37 cellular contexts compared by ENCODE assay signal in the genomic region with DNA sequence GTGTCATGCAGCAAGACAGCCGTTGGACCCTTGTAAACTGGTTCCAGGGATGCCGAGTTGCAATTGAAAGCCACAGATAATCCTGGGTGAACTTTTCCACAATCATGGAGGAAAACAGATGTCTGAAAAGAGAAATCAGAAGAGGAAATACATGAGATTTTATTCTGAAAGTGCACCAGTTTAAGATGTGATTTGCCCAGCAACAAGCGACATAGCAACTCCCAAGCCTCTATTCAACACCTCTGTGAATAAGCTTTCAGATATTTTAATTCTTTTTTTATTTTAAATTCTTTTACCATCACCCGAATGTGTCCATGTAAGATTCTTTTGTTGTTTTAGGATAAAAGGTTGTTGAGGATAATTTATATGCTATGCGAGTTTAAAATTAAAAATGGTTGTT. TPM values are rescaled to one million over a fixed set of nuclear protein-coding genes. Genes with fewer than 3 reads are reported as not detected.
"Had no signal": no experiment of that assay in that cellular context is flagged by ENCODE, and none has a peak within 500 bp of the region (broad histone marks: within the 10 kb centered on the region; RNA-seq: fewer than 3 reads in every experiment).

No MANE protein-coding gene starts in this region.

- FAIRE-seq: endometrium, endothelial cell of umbilical vein had no signal

- H3K36me3 Mint-ChIP-seq: activated naive CD4-positive, alpha-beta T cell treated with anti-CD3 and anti-CD28 coated beads, Interleukin-2, amount 50 U/mL, for 24 hours; activated naive CD8-positive, alpha-beta T cell treated with anti-CD3 and anti-CD28 coated beads for 36 hours; brain had no signal

- ATAC-seq: activated CD4-positive, CD25-positive, alpha-beta regulatory T cell treated with anti-CD3 and anti-CD28 coated beads, Interleukin-2, amount 50 U/mL, for 24 hours; activated naive CD8-positive, alpha-beta T cell treated with anti-CD3 and anti-CD28 coated beads, Interleukin-2, amount 50 U/mL, for 24 hours; gastroesophageal sphincter; heart right ventricle; T-helper 17 cell had no signal

- H3K4me1 Mint-ChIP-seq: activated T-helper 17 cell treated with anti-CD3 and anti-CD28 coated beads, Interleukin-2, amount 50 U/mL, for 72 hours; brain had no signal

- H3K36me3 ChIP-seq: adrenal gland, ascending aorta, breast epithelium, cardiac muscle cell, colonic mucosa, esophagus squamous epithelium, gastroesophageal sphincter, heart right ventricle, WERI-Rb-1 had no signal

- H3K27me3 Mint-ChIP-seq: activated B cell treated with CpG ODN at 0.5 μM for 24 hours had no signal

- H3K4me3 Mint-ChIP-seq: activated B cell treated with CpG ODN at 0.5 μM for 24 hours; activated CD8-positive, alpha-beta T cell treated with anti-CD3 and anti-CD28 coated beads for 36 hours; activated naive CD4-positive, alpha-beta T cell treated with anti-CD3 and anti-CD28 coated beads, Interleukin-2, amount 50 U/mL, for 24 hours; activated naive CD8-positive, alpha-beta T cell treated with anti-CD3 and anti-CD28 coated beads for 36 hours; activated naive CD8-positive, alpha-beta T cell treated with anti-CD3 and anti-CD28 coated beads, Interleukin-2, amount 50 U/mL, for 24 hours; activated T-cell treated with anti-CD3 and anti-CD28 coated beads, Interleukin-2, amount 50 U/mL, for 4 hours; activated T-helper 17 cell treated with anti-CD3 and anti-CD28 coated beads, Interleukin-2, amount 50 U/mL, for 72 hours; brain; T-helper 17 cell; T-helper 2 cell treated with Interferon-gamma antibody and Interleukin-4, amounts not matched to agents 5 μg/mL and 100 μg/mL, for 36 hours had no signal

- H3K27me3 ChIP-seq: adrenal gland, ascending aorta, breast epithelium, cardiac muscle cell, colonic mucosa, esophagus squamous epithelium, heart right ventricle had no signal

- H3K27ac ChIP-seq: adrenal gland, ascending aorta, breast epithelium, cardiac muscle cell, colonic mucosa, epithelial cell of prostate, esophagus squamous epithelium, gastroesophageal sphincter, heart right ventricle, WERI-Rb-1 had no signal

- H3K27ac Mint-ChIP-seq: activated B cell treated with CpG ODN at 0.5 μM for 24 hours; activated CD8-positive, alpha-beta T cell treated with anti-CD3 and anti-CD28 coated beads for 36 hours; activated naive CD4-positive, alpha-beta T cell treated with anti-CD3 and anti-CD28 coated beads, Interleukin-2, amount 50 U/mL, for 24 hours; activated naive CD8-positive, alpha-beta T cell treated with anti-CD3 and anti-CD28 coated beads for 36 hours; activated naive CD8-positive, alpha-beta T cell treated with anti-CD3 and anti-CD28 coated beads, Interleukin-2, amount 50 U/mL, for 24 hours; activated T-helper 17 cell treated with anti-CD3 and anti-CD28 coated beads, Interleukin-2, amount 50 U/mL, for 72 hours; brain; T-helper 17 cell had no signal

- H3K4me1 ChIP-seq: adrenal gland, ascending aorta, breast epithelium, colonic mucosa, esophagus squamous epithelium had no signal

- DNase-seq: activated B cell treated with CpG ODN at 0.5 μM for 24 hours; activated CD4-positive, alpha-beta T cell treated with anti-CD3 and anti-CD28 coated beads for 48 hours; activated CD4-positive, alpha-beta T cell treated with anti-CD3 and anti-CD28 coated beads, Interleukin-2, amount 50 U/mL, for 1 hour; activated CD4-positive, alpha-beta T cell treated with anti-CD3 and anti-CD28 coated beads, Interleukin-2, amount 50 U/mL, for 48 hours; activated CD8-positive, alpha-beta memory T cell treated with anti-CD3 and anti-CD28 coated beads for 24 hours; activated CD8-positive, alpha-beta T cell treated with anti-CD3 and anti-CD28 coated beads for 36 hours; activated effector memory CD4-positive, alpha-beta T cell treated with Interleukin-2 at 50 U/mL for 16 hours; activated gamma-delta T cell treated with Interleukin-2 at 50 U/mL for 16 hours; activated naive CD4-positive, alpha-beta T cell treated with Interleukin-2 at 50 U/mL for 16 hours; activated naive CD8-positive, alpha-beta T cell treated with anti-CD3 and anti-CD28 coated beads for 36 hours; activated naive CD8-positive, alpha-beta T cell treated with anti-CD3 and anti-CD28 coated beads, Interleukin-2, amount 50 U/mL, for 24 hours; activated T-cell treated with anti-CD3 and anti-CD28 coated beads, Interleukin-2, amount 50 U/mL, for 4 hours; adrenal gland; central memory CD4-positive, alpha-beta T cell; cerebellar nuclear complex; colonic mucosa; effector CD8-positive, alpha-beta T cell; esophagus squamous epithelium; heart right ventricle; T-helper 17 cell; T1000; WERI-Rb-1 had no signal

- H3K9me3 ChIP-seq: adrenal gland, ascending aorta, breast epithelium, colonic mucosa, esophagus squamous epithelium, gastroesophageal sphincter, heart right ventricle had no signal

- H3K9me3 Mint-ChIP-seq: activated B cell treated with CpG ODN at 0.5 μM for 24 hours; activated CD8-positive, alpha-beta T cell treated with anti-CD3 and anti-CD28 coated beads for 36 hours; activated naive CD4-positive, alpha-beta T cell treated with anti-CD3 and anti-CD28 coated beads, Interleukin-2, amount 50 U/mL, for 24 hours; activated naive CD8-positive, alpha-beta T cell treated with anti-CD3 and anti-CD28 coated beads for 36 hours; activated naive CD8-positive, alpha-beta T cell treated with anti-CD3 and anti-CD28 coated beads, Interleukin-2, amount 50 U/mL, for 24 hours; activated T-cell treated with anti-CD3 and anti-CD28 coated beads, Interleukin-2, amount 50 U/mL, for 4 hours; activated T-helper 17 cell treated with anti-CD3 and anti-CD28 coated beads, Interleukin-2, amount 50 U/mL, for 72 hours; brain; T-helper 2 cell treated with Interferon-gamma antibody and Interleukin-4, amounts not matched to agents 5 μg/mL and 100 μg/mL, for 36 hours had no signal

- H3K4me3 ChIP-seq: adrenal gland, ascending aorta, breast epithelium, cardiac muscle cell, colonic mucosa, esophagus squamous epithelium, gastroesophageal sphincter, heart right ventricle had no signal

RNA-seq across cellular contexts. Expression of a gene that starts 46.0 kb away (rescaled TPM):
- total RNA-seq: activated B cell treated with CpG ODN at 0.5 μM for 24 hours; activated T-cell treated with anti-CD3 and anti-CD28 coated beads, Interleukin-2, amount 50 U/mL, for 4 hours; ascending aorta; cardiac muscle cell; endothelial cell of umbilical vein; fibroblast of lung; fibroblast of villous mesenchyme; glomerular endothelial cell had no signal
- polyA plus RNA-seq: cardiac muscle cell, endothelial cell of umbilical vein, fibroblast of lung had no signal
